ENCODE assay signal across 9 cellular contexts in the genomic region with DNA sequence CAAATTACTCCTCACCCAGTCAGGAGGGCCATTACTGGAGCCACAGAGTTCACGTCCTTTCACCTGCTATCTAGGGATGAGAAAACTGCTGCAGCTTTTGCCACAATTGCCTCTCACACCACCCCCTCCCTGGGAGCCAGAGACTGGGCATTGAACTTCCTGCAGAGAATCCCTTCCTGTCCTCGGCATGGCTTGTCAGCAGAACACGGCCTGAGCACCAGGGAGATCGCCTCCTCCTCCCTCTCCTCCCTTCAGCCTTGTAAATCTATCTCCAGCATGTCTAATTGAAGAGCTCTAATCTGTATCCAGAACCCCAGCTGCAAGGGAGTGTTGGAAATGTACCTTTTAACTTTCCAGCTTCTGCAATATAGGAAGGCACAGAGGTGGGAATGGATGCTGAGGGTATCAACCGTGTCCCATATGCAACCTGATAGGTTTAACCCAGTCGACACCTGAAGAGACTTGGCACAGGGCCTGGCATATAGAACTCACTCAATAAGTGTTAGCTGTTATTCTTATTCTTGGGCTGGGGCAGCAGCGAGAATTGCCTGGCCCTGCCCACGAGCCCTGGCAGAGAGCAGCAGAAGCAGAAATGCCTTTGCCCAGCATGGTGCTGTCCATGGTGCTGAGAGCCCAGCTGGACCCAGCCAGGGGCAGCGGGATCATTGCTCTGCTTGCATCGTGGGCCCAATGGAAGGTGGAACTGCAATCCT. TPM values are rescaled to one million over a fixed set of nuclear protein-coding genes. Genes with fewer than 3 reads are reported as not detected.
A peak's percentile ranks its signal among the peaks of the same experiment; 100 is the strongest.
DNase-seq lines count a peak whose midpoint lies in the region; ATAC-seq and TF ChIP-seq lines count a peak whose summit lies in the region.
"Had no signal": no experiment of that assay in that cellular context is flagged by ENCODE, and none has a peak within 500 bp of the region (broad histone marks: within the 10 kb centered on the region; RNA-seq: fewer than 3 reads in every experiment).

No MANE protein-coding gene starts in this region.

- H3K4me3 ChIP-seq in PC-3 (ENCODE audit: low read length) (no peak overlapping the region), esophagus muscularis mucosa (no peak overlapping the region)

- no peaks in the 10 kb centered on the region for H3F3A ChIP-seq in PC-3 (ENCODE audit: low read length, unreplicated experiment)

- 25% methylated on average over 10 of the region's 10 CpGs for WGBS in esophagus muscularis mucosa

- intact Hi-C loops in natural killer cell (cut with micrococcal nuclease) (no loop called here), PC-3 (cut with micrococcal nuclease) (no loop called here), esophagus muscularis mucosa (cut with DNase I) (no loop called here)

- H2AFZ ChIP-seq in PC-3 (ENCODE audit: low read length), result no peak overlapping the region

- H3K9me2 ChIP-seq in PC-3 (replicated peaks; ENCODE audit: low read length), result no peaks in the 10 kb centered on the region

- no peaks in the 10 kb centered on the region for H3K36me3 Mint-ChIP-seq in natural killer cell
- no peaks in the 10 kb centered on the region for H3K36me3 Mint-ChIP-seq in natural killer cell treated with Interleukin-12 subunit alpha and Interleukin-12 subunit beta and Interleukin-15 and Interleukin-18, amount 100 ng/mL, for 72 hours

- H3K9ac ChIP-seq in PC-3 (ENCODE audit: low read length), result no peak overlapping the region

- no peaks in the 10 kb centered on the region for H3K9me3 Mint-ChIP-seq in natural killer cell
- no peaks in the 10 kb centered on the region for H3K9me3 Mint-ChIP-seq in natural killer cell treated with Interleukin-12 subunit alpha and Interleukin-12 subunit beta and Interleukin-15 and Interleukin-18, amount 100 ng/mL, for 72 hours
- H3K9me3 Mint-ChIP-seq: dendritic cell treated with granulocyte-macrophage colony-stimulating factor and Interleukin-4, amounts not matched to agents 40 ng/mL and 50 ng/mL, for 4 days had no signal

- TF ChIP-seq POLR2A in esophagus muscularis mucosa (IDR thresholded peaks at IDR 0.05; ENCODE audit: low read depth), result no peak

- H3K79me2 ChIP-seq in PC-3 (ENCODE audit: low read length), result no peaks in the 10 kb centered on the region

- H3K27me3 Mint-ChIP-seq in natural killer cell (ENCODE audit: low read depth in 2 of 2), result peaks cover 11 to 24% of the 10 kb centered on the region in 2 donors
- H3K27me3 Mint-ChIP-seq in natural killer cell treated with Interleukin-12 subunit alpha and Interleukin-12 subunit beta and Interleukin-15 and Interleukin-18, amount 100 ng/mL, for 72 hours, result peaks cover 7 to 9% of the 10 kb centered on the region in 2 donors
- H3K27me3 Mint-ChIP-seq: dendritic cell treated with granulocyte-macrophage colony-stimulating factor and Interleukin-4, amounts not matched to agents 40 ng/mL and 50 ng/mL, for 4 days had no signal

- DNase-seq in natural killer cell, result peak; percentile 50
- DNase-seq in natural killer cell treated with Interleukin-12 subunit alpha and Interleukin-12 subunit beta and Interleukin-15 and Interleukin-18, amount 100 ng/mL, for 72 hours (ENCODE audit: low spot score), result no peak
- peak; percentile 87 for DNase-seq in PC-3
- DNase-seq in activated effector memory CD4-positive, alpha-beta T cell treated with anti-CD3 and anti-CD28 coated beads, Interleukin-2, amount 50 U/mL, for 16 hours, result peak; percentile 78
- DNase-seq in glomerular visceral epithelial cell (ENCODE audit: extremely low spot score), result peak; percentile 67
- peak; percentile 24 for DNase-seq in pulmonary artery endothelial cell (ENCODE audit: low read depth, low spot score)
- no peak for DNase-seq in esophagus muscularis mucosa (ENCODE audit: extremely low spot score)

- H3K27me3 ChIP-seq in PC-3 (ENCODE audit: low read length) (no peaks in the 10 kb centered on the region), esophagus muscularis mucosa (peaks cover 0 to 16% (median 0%) of the 10 kb centered on the region in 4 donors)

- POLR2A ChIA-PET in PC-3 (lab: Charles Lee; ENCODE audit: unreplicated experiment), result interaction anchor here (0.7 kb wide), 1 partner anchor 13 kb away, joined by 3 read pairs; no protein-coding TSS in a partner anchor

- no peak for TF ChIP-seq EP300 in esophagus muscularis mucosa (IDR thresholded peaks at IDR 0.05)

- TF ChIP-seq CTCF in natural killer cell (IDR thresholded peaks at IDR 0.05) (no peak), PC-3 (conservative IDR thresholded peaks at IDR 0.05; ENCODE audit: low read depth, low read length) (no peak), esophagus muscularis mucosa (IDR thresholded peaks at IDR 0.05) (no peak)

- H3K36me3 ChIP-seq in PC-3 (ENCODE audit: low read depth, low read length) (no peaks in the 10 kb centered on the region), esophagus muscularis mucosa (no peaks in the 10 kb centered on the region)

- no TSS peak for BruUV-seq in PC-3 (replicated peaks; lab: Mats Ljungman, UMichigan)

- no peak overlapping the region for H3K4me3 Mint-ChIP-seq in natural killer cell
- no peak overlapping the region for H3K4me3 Mint-ChIP-seq in natural killer cell treated with Interleukin-12 subunit alpha and Interleukin-12 subunit beta and Interleukin-15 and Interleukin-18, amount 100 ng/mL, for 72 hours
- H3K4me3 Mint-ChIP-seq: dendritic cell treated with granulocyte-macrophage colony-stimulating factor and Interleukin-4, amounts not matched to agents 40 ng/mL and 50 ng/mL, for 4 days had no signal

- ATAC-seq in natural killer cell (peak; percentile 49 to 76 (median 59)), PC-3 (peak; percentile 69), HG02885 (IDR thresholded peaks at IDR 0.05; ENCODE audit: poor library complexity, unreplicated experiment) (no peak)
- ATAC-seq in natural killer cell treated with Interleukin-12 subunit alpha and Interleukin-12 subunit beta and Interleukin-15 and Interleukin-18, amount 100 ng/mL, for 72 hours, result no peak

- H3K4me1 ChIP-seq in PC-3 (ENCODE audit: insufficient read depth, low read length) (peaks cover 3% of the 10 kb centered on the region; the same call in 1 of the 2 replicates), esophagus muscularis mucosa (no peaks in the 10 kb centered on the region)

- CTCF ChIA-PET in PC-3 (lab: Charles Lee), result no interaction called here

- H3K4me1 Mint-ChIP-seq in natural killer cell, result peaks cover 0 to 5% of the 10 kb centered on the region in 2 donors
- no peaks in the 10 kb centered on the region for H3K4me1 Mint-ChIP-seq in natural killer cell treated with Interleukin-12 subunit alpha and Interleukin-12 subunit beta and Interleukin-15 and Interleukin-18, amount 100 ng/mL, for 72 hours (ENCODE audit: low read depth in 2 of 2)

- H3K9me3 ChIP-seq in PC-3 (ENCODE audit: low read length), result no peaks in the 10 kb centered on the region
- no peaks in the 10 kb centered on the region for H3K9me3 ChIP-seq in esophagus muscularis mucosa

- H4K20me1 ChIP-seq in PC-3 (ENCODE audit: low read length), result no peaks in the 10 kb centered on the region

- H3K27ac ChIP-seq in PC-3 (ENCODE audit: low read length) (no peak overlapping the region), esophagus muscularis mucosa (replicated peaks in 1 of 4) (no peak overlapping the region)

- H3K27ac Mint-ChIP-seq in natural killer cell, result no peak overlapping the region
- no peak overlapping the region for H3K27ac Mint-ChIP-seq in natural killer cell treated with Interleukin-12 subunit alpha and Interleukin-12 subunit beta and Interleukin-15 and Interleukin-18, amount 100 ng/mL, for 72 hours
- H3K27ac Mint-ChIP-seq: dendritic cell treated with granulocyte-macrophage colony-stimulating factor and Interleukin-4, amounts not matched to agents 40 ng/mL and 50 ng/mL, for 4 days had no signal

- H3K4me2 ChIP-seq in PC-3 (ENCODE audit: low read length), result no peak overlapping the region

RNA-seq across cellular contexts. Expression of gene TMEM63C, which starts 26.8 kb away (rescaled TPM):
- 1 to 10 TPM; 1.5 to 5.1 (median 2.1) TPM for total RNA-seq in natural killer cell
- total RNA-seq in natural killer cell treated with Interleukin-12 subunit alpha and Interleukin-12 subunit beta and Interleukin-15 and Interleukin-18, amount 100 ng/mL, for 72 hours, result under 1 TPM; 0.12 to 0.84 TPM
- total RNA-seq in PC-3 (2014; rRNA removed), result 4.0 and 5.4 TPM in 2 replicates
- total RNA-seq in pulmonary artery endothelial cell, result not detected in 2 replicates
- total RNA-seq in esophagus muscularis mucosa, result 1 to 10 TPM in 2 of 4 donors, under 1 TPM in 2; 0.83 to 5.0 (median 1.1) TPM

Comparison
In these comparisons a context has a peak if more than half of its experiments do, and no peak if none do; other contexts are left out.
1. ATAC-seq: peak in natural killer cell (3 of 3) and PC-3 (single experiment); none in natural killer cell treated with Interleukin-12 subunit alpha and Interleukin-12 subunit beta and Interleukin-15 and Interleukin-18, amount 100 ng/mL, for 72 hours (0 of 2) and HG02885 (single experiment).
2. DNase-seq: peak in natural killer cell (single experiment), PC-3 (single experiment), activated effector memory CD4-positive, alpha-beta T cell treated with anti-CD3 and anti-CD28 coated beads, Interleukin-2, amount 50 U/mL, for 16 hours (single experiment), glomerular visceral epithelial cell (single experiment) and pulmonary artery endothelial cell (single experiment); none in natural killer cell treated with Interleukin-12 subunit alpha and Interleukin-12 subunit beta and Interleukin-15 and Interleukin-18, amount 100 ng/mL, for 72 hours (single experiment) and esophagus muscularis mucosa (single experiment).